ENCODE assay signal across 8 cellular contexts in the genomic region with DNA sequence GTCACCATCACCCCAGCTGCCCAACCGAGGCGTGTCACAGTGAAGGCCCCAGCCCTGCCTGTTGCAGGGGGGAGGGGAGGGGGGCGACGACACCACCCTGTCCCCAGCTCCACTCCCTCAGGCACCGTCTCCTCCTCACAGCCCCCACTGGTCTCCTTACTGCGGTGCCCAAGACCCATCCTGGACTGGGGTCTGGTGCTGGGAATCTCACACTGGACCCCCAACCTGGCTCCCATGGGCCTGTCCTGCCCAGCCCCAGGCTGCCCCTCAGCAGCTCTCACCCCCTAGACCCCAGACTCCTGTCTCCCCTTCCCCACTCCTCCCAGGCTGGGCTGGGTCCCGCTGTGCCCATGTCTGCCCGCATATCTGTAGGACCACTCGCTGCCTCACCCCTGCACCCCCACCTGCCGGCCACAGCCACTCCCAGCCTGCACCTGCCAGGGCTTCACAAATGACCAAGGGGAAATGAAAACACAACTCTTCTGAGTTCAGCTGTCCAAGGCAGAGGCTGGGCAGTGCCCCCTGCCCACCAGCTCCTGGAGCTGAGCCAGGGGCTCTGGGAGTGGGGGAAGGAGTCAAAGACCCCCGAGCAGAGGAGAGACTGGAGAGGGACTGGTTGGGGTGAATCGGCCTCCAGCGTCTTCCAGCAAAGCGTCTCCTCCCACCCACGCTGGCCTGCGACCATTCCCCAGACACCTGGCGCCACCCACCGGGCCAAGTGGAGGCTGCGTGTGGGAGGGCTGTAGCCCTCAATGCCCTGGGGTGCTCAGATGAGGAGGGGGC. TPM values are rescaled to one million over a fixed set of nuclear protein-coding genes. Genes with fewer than 3 reads are reported as not detected.
A peak's percentile ranks its signal among the peaks of the same experiment; 100 is the strongest.
DNase-seq lines count a peak whose midpoint lies in the region; ATAC-seq and TF ChIP-seq lines count a peak whose summit lies in the region.

No MANE protein-coding gene starts in this region.

- H3K27ac Mint-ChIP-seq in GM23338 = no peak overlapping the region
- H3K27ac Mint-ChIP-seq in activated naive CD4-positive, alpha-beta T cell treated with anti-CD3 and anti-CD28 coated beads, Interleukin-2, amount 10 ng/mL, durations not matched to agents 7 days and 5 days = no peak overlapping the region

- peaks cover 3% of the 10 kb centered on the region for H3K27me3 Mint-ChIP-seq in GM23338 (ENCODE audit: insufficient read depth, low read depth, poor library complexity)
- H3K27me3 Mint-ChIP-seq in activated naive CD4-positive, alpha-beta T cell treated with anti-CD3 and anti-CD28 coated beads, Interleukin-2, amount 10 ng/mL, durations not matched to agents 7 days and 5 days = peaks cover 42% of the 10 kb centered on the region

- no peak overlapping the region for H2AFZ ChIP-seq in GM23338

- H3K9me3 ChIP-seq in left ventricle myocardium inferior (replicated peaks) = no peaks in the 10 kb centered on the region

- peak; percentile 77 for TF ChIP-seq CTCF in AG04449 (IDR thresholded peaks at IDR 0.05; ENCODE audit: insufficient read depth, low read length, missing control alignments)
- peak; percentile 68 to 97 for TF ChIP-seq CTCF in GM23338 (conservative IDR thresholded peaks at IDR 0.05; ENCODE audit: low read depth in 2 of 2)
- peak; percentile 60 for TF ChIP-seq CTCF in left ventricle myocardium inferior (IDR thresholded peaks at IDR 0.05; ENCODE audit: borderline replicate concordance)

- no peaks in the 10 kb centered on the region for H3K27me3 ChIP-seq in GM23338 (ENCODE audit: insufficient read depth)
- H3K27me3 ChIP-seq in left ventricle myocardium inferior (ENCODE audit: low read depth) = peaks cover 12% of the 10 kb centered on the region

- H3K4me3 Mint-ChIP-seq in GM23338 = no peak overlapping the region
- no peak overlapping the region for H3K4me3 Mint-ChIP-seq in activated naive CD4-positive, alpha-beta T cell treated with anti-CD3 and anti-CD28 coated beads, Interleukin-2, amount 10 ng/mL, durations not matched to agents 7 days and 5 days

- H3K4me3 ChIP-seq in AG04449 (ENCODE audit: low read depth, low read length) (no peak overlapping the region), GM23338 (no peak overlapping the region), left ventricle myocardium inferior (no peak overlapping the region)

- H3K9me2 ChIP-seq in GM23338 (ENCODE audit: insufficient read depth) = no peaks in the 10 kb centered on the region

- no peak overlapping the region for H3K4me2 ChIP-seq in GM23338

- H4K20me1 ChIP-seq in GM23338 (replicated peaks; ENCODE audit: insufficient read depth) = no peaks in the 10 kb centered on the region

- H3K27ac ChIP-seq in GM23338 (ENCODE audit: low read depth) (no peak overlapping the region), left ventricle myocardium inferior (replicated peaks) (no peak overlapping the region)

- H3K4me1 ChIP-seq in GM23338 (ENCODE audit: insufficient read depth) (no peaks in the 10 kb centered on the region), left ventricle myocardium inferior (peaks cover 41% of the 10 kb centered on the region)

- H3K4me1 Mint-ChIP-seq in GM23338 = peaks cover 8% of the 10 kb centered on the region; the same call in 2 of the 3 replicates
- no peaks in the 10 kb centered on the region for H3K4me1 Mint-ChIP-seq in activated naive CD4-positive, alpha-beta T cell treated with anti-CD3 and anti-CD28 coated beads, Interleukin-2, amount 10 ng/mL, durations not matched to agents 7 days and 5 days

- H3F3A ChIP-seq in GM23338 (replicated peaks; ENCODE audit: low read depth) = peaks cover 16% of the 10 kb centered on the region

- H3K79me2 ChIP-seq in GM23338 (replicated peaks; ENCODE audit: insufficient read depth) = no peaks in the 10 kb centered on the region

- intact Hi-C loops in left ventricle myocardium inferior (cut with micrococcal nuclease) = loop anchor here (5.0 kb wide), 1 partner anchor 143 kb away; no protein-coding TSS in a partner anchor

- DNase-seq in AG04449 (ENCODE audit: low read depth, low spot score) (no peak), GM23338 (ENCODE audit: low spot score) (peak; percentile 86), RKO (ENCODE audit: low spot score) (peak; percentile 45), left ventricle myocardium inferior (peak; percentile 54), cortex of kidney (lab: John Stamatoyannopoulos, UW) (no peak)
- DNase-seq in activated naive CD4-positive, alpha-beta T cell treated with anti-CD3 and anti-CD28 coated beads, Interleukin-2, amount 10 ng/mL, durations not matched to agents 7 days and 5 days = peak; percentile 76
- peak; percentile 47 to 62 for DNase-seq in stimulated activated CD4-positive, alpha-beta T cell treated with anti-CD3 and anti-CD28 coated beads, Interleukin-15, amount 100 ng/mL, for 48 hours (ENCODE audit: low read depth in 2 of 2)

- no peaks in the 10 kb centered on the region for H3K36me3 Mint-ChIP-seq in GM23338 (ENCODE audit: low read depth)
- no peaks in the 10 kb centered on the region for H3K36me3 Mint-ChIP-seq in activated naive CD4-positive, alpha-beta T cell treated with anti-CD3 and anti-CD28 coated beads, Interleukin-2, amount 10 ng/mL, durations not matched to agents 7 days and 5 days

- POLR2A ChIA-PET in AG04449 (lab: Yijun Ruan, JAX) = no interaction called here

- no peaks in the 10 kb centered on the region for H3K9me3 Mint-ChIP-seq in GM23338
- H3K9me3 Mint-ChIP-seq in activated naive CD4-positive, alpha-beta T cell treated with anti-CD3 and anti-CD28 coated beads, Interleukin-2, amount 10 ng/mL, durations not matched to agents 7 days and 5 days = no peaks in the 10 kb centered on the region

- ATAC-seq in GM23338 (peak; percentile 78), HG02981 (IDR thresholded peaks at IDR 0.05; ENCODE audit: unreplicated experiment) (no peak)

- CTCF ChIA-PET in AG04449 (lab: Yijun Ruan, JAX) = interaction anchor here (1.1 to 9.6 kb wide), 6 partner anchors 12 to 142 kb away, joined by 3 to 674 read pairs (median 4); no protein-coding TSS in a partner anchor
- CTCF ChIA-PET in activated naive CD4-positive, alpha-beta T cell treated with anti-CD3 and anti-CD28 coated beads, Interleukin-2, amount 10 ng/mL, durations not matched to agents 7 days and 5 days (lab: Charles Lee) = interaction anchor here (1.1 to 9.4 kb wide), 2 partner anchors 143 to 181 kb away, joined by 3 to 166 read pairs; no protein-coding TSS in a partner anchor

- H3K36me3 ChIP-seq in GM23338 (ENCODE audit: insufficient read depth) = no peaks in the 10 kb centered on the region
- H3K36me3 ChIP-seq in left ventricle myocardium inferior = no peaks in the 10 kb centered on the region

TF ChIP-seq in GM23338, 12 proteins besides CTCF, POLR2A, EP300 and RAD21 (continues in another document):
- TF ChIP-seq STAT1 (IDR thresholded peaks at IDR 0.05; ENCODE audit: unreplicated experiment) (no peak), NANOG (IDR thresholded peaks at IDR 0.05; ENCODE audit: borderline replicate concordance) (no peak), EZH2 (IDR thresholded peaks at IDR 0.05; ENCODE audit: low read depth, unreplicated experiment) (no peak), ZNF114 (CRISPR knock-in tag; IDR thresholded peaks at IDR 0.05) (no peak), JUNB (IDR thresholded peaks at IDR 0.05; ENCODE audit: unreplicated experiment) (no peak), CREB1 (CRISPR knock-in tag; IDR thresholded peaks at IDR 0.05; ENCODE audit: low read depth) (no peak)
- TF ChIP-seq, protein P1, sequence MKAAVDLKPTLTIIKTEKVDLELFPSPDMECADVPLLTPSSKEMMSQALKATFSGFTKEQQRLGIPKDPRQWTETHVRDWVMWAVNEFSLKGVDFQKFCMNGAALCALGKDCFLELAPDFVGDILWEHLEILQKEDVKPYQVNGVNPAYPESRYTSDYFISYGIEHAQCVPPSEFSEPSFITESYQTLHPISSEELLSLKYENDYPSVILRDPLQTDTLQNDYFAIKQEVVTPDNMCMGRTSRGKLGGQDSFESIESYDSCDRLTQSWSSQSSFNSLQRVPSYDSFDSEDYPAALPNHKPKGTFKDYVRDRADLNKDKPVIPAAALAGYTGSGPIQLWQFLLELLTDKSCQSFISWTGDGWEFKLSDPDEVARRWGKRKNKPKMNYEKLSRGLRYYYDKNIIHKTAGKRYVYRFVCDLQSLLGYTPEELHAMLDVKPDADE (IDR thresholded peaks at IDR 0.05) = no peak

RNA-seq across cellular contexts. Expression of gene EGFL7, which starts 32.6 kb away (rescaled TPM):
- total RNA-seq in GM23338 (2014; rRNA removed; shearing (Covaris generic)) = 56.1 and 60.8 TPM in 2 replicates
- 38.2 and 44.4 TPM in 2 replicates for polyA plus RNA-seq in GM23338 (2016; fragmentation: Nextera tagmentation; extraction: Ambion mirVana)
- 81.5 TPM for total RNA-seq in left ventricle myocardium inferior

RNA-seq across cellular contexts. Expression of gene AGPAT2, which starts 57.2 kb away (rescaled TPM):
- total RNA-seq in GM23338 (2014; rRNA removed; shearing (Covaris generic)) = 33.3 and 44.7 TPM in 2 replicates
- 31.8 and 34.4 TPM in 2 replicates for polyA plus RNA-seq in GM23338 (2016; fragmentation: Nextera tagmentation; extraction: Ambion mirVana)
- 48.8 TPM for total RNA-seq in left ventricle myocardium inferior

Comparison
In these comparisons a context has a peak if more than half of its experiments do, and no peak if none do; other contexts are left out.
1. DNase-seq: peak in GM23338 (single experiment), RKO (single experiment), activated naive CD4-positive, alpha-beta T cell treated with anti-CD3 and anti-CD28 coated beads, Interleukin-2, amount 10 ng/mL, durations not matched to agents 7 days and 5 days (single experiment), left ventricle myocardium inferior (single experiment) and stimulated activated CD4-positive, alpha-beta T cell treated with anti-CD3 and anti-CD28 coated beads, Interleukin-15, amount 100 ng/mL, for 48 hours (2 of 2); none in AG04449 (single experiment) and cortex of kidney (single experiment).
2. Peak in every context shown above with its lines, with median percentiles within 50 percentile points of each other: CTCF ChIP-seq.